In the genomic region with DNA sequence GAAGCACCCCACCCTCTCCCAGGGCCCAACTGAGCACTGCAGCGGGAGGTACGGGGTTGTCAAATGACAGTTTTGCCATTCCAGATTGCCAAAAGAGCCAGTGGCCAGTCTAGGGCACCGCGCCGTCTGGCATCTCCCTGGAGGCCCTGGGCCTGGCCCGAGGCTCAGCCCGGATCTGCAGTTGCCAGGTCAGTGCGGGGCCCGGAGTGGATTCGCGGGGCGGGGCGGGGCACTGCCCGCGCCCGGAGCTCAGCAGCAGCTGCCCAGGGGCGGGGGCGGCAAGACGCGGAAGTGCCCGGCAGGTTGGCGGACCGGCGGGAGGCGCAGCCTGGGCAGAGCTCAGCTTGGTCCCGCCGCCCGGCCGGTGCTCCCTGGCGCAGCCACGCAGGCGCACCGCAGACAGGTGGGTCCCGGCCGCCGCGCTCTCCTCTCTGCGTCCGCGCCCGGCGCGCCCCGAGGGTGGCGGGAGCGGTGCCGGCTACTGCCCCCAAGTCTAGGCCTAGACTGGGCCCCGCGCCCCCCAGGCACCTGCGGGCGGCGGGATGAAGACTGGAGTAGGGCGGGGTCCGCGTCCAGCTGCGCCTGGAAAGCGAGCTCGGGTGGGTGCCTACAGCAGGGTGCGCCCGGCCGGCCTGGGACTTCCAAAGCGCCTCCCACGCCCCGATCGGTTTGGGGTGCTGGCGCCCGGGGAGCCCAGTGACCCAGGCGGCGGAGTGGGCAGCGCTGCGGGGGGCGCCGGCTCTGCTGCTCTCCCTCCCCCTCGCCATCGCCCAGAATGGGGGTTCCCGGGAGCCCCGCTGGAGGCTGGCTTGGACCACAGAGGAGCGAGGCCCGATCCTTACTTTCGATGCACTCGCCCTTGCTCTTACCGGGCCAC, we compare ENCODE assay signal across 8 cellular contexts. TPM values are rescaled to one million over a fixed set of nuclear protein-coding genes. Genes with fewer than 3 reads are reported as not detected.
DNase-seq lines count a peak whose midpoint lies in the region; ATAC-seq and TF ChIP-seq lines count a peak whose summit lies in the region.

A gene with protein sequence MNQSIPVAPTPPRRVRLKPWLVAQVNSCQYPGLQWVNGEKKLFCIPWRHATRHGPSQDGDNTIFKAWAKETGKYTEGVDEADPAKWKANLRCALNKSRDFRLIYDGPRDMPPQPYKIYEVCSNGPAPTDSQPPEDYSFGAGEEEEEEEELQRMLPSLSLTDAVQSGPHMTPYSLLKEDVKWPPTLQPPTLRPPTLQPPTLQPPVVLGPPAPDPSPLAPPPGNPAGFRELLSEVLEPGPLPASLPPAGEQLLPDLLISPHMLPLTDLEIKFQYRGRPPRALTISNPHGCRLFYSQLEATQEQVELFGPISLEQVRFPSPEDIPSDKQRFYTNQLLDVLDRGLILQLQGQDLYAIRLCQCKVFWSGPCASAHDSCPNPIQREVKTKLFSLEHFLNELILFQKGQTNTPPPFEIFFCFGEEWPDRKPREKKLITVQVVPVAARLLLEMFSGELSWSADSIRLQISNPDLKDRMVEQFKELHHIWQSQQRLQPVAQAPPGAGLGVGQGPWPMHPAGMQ (plus strand): TSS at position 281 of the 877 bp plus-strand sequence. CDS start 4,155 bp downstream, outside the sequence.

- peak within 1 kb of the TSS; percentile 79 to 94 (median 87) for H3K4me3 Mint-ChIP-seq in T-cell
- H3K4me3 Mint-ChIP-seq in naive thymus-derived CD4-positive, alpha-beta T cell, result peak within 1 kb of the TSS; percentile 78 to 91 (median 87)

- POLR2A ChIA-PET in T-cell (lab: Charles Lee), result no interaction called here
- POLR2A ChIA-PET in naive thymus-derived CD4-positive, alpha-beta T cell (lab: Charles Lee), result interaction anchor here (0.6 kb wide), 1 partner anchor 1214 kb away, joined by 3 read pairs; no protein-coding TSS in a partner anchor

- H3K4me1 ChIP-seq in esophagus muscularis mucosa, result peaks cover 11 to 23% (median 20%) of the 10 kb centered on the region in 4 donors
- peaks cover 6 to 10% of the 10 kb centered on the region in 2 donors for H3K4me1 ChIP-seq in naive thymus-derived CD4-positive, alpha-beta T cell (ENCODE audit: control insufficient read depth in 2 of 2, insufficient read depth in 2 of 2, low read length in 2 of 2)

- TF ChIP-seq POLR2A in esophagus muscularis mucosa (IDR thresholded peaks at IDR 0.05; ENCODE audit: low read depth), result no peak

- H3K27me3 Mint-ChIP-seq in T-cell, result peaks cover 12% of the 10 kb centered on the region in 2 donors
- H3K27me3 Mint-ChIP-seq in naive thymus-derived CD4-positive, alpha-beta T cell, result peaks cover 13 to 37% (median 18%) of the 10 kb centered on the region in 5 donors

- ATAC-seq in HG02678 (IDR thresholded peaks at IDR 0.05; ENCODE audit: unreplicated experiment) (peak; percentile 13), T-cell (replicated peaks in 1 of 4) (peak in 3 of 4 experiments; percentile 22 to 36 (median 33)), GM18519 (IDR thresholded peaks at IDR 0.05; ENCODE audit: low FRiP score, unreplicated experiment) (no peak), HG03342 (IDR thresholded peaks at IDR 0.05; ENCODE audit: unreplicated experiment) (no peak)
- peak; percentile 40 for ATAC-seq in naive thymus-derived CD4-positive, alpha-beta T cell

- H3K4me1 Mint-ChIP-seq in T-cell, result peaks cover 39 to 52% (median 43%) of the 10 kb centered on the region in 3 donors
- H3K4me1 Mint-ChIP-seq in naive thymus-derived CD4-positive, alpha-beta T cell, result peaks cover 23 to 48% (median 27%) of the 10 kb centered on the region in 7 donors

- H3K4me3 ChIP-seq in esophagus muscularis mucosa, result peak within 1 kb of the TSS; percentile 57 to 68 (median 60)
- H3K4me3 ChIP-seq in naive thymus-derived CD4-positive, alpha-beta T cell (ENCODE audit: low read length), result peak within 1 kb of the TSS; percentile 57

- H3K36me3 ChIP-seq in esophagus muscularis mucosa, result no peaks in the 10 kb centered on the region
- H3K36me3 ChIP-seq in naive thymus-derived CD4-positive, alpha-beta T cell (ENCODE audit: control insufficient read depth in 2 of 3, insufficient read depth in 3 of 3, low read length in 3 of 3), result no peaks in the 10 kb centered on the region

- no peak for TF ChIP-seq EP300 in esophagus muscularis mucosa (IDR thresholded peaks at IDR 0.05)

- H3K9me3 ChIP-seq in esophagus muscularis mucosa, result no peaks in the 10 kb centered on the region
- no peaks in the 10 kb centered on the region for H3K9me3 ChIP-seq in naive thymus-derived CD4-positive, alpha-beta T cell (ENCODE audit: control insufficient read depth in 2 of 3, low read length in 3 of 3)

- H3K27ac Mint-ChIP-seq in T-cell, result peak within 1 kb of the TSS; percentile 49 to 89
- H3K27ac Mint-ChIP-seq in naive thymus-derived CD4-positive, alpha-beta T cell, result peak within 1 kb of the TSS in 2 of 9 donors; percentile 65 to 79

- H3K36me3 Mint-ChIP-seq in T-cell, result no peaks in the 10 kb centered on the region
- H3K36me3 Mint-ChIP-seq in naive thymus-derived CD4-positive, alpha-beta T cell, result peaks cover 0 to 5% (median 0%) of the 10 kb centered on the region in 5 donors

- intact Hi-C loops in esophagus muscularis mucosa (cut with DNase I), result no loop called here
- intact Hi-C loops in naive thymus-derived CD4-positive, alpha-beta T cell (cut with micrococcal nuclease), result loop anchor here in 1 of 2 donors (2.0 kb wide), 1 partner anchor 117 kb away; a partner anchor contains a TSS

- H3K9me3 Mint-ChIP-seq in T-cell, result no peaks in the 10 kb centered on the region
- peaks cover 0 to 1% (median 0%) of the 10 kb centered on the region in 11 donors for H3K9me3 Mint-ChIP-seq in naive thymus-derived CD4-positive, alpha-beta T cell

- DNase-seq in DMS 273 (lab: John Stamatoyannopoulos, UW; ENCODE audit: unreplicated experiment), result peak; percentile 69
- DNase-seq in DMS 273 treated with DMSO at 0.1 percent for 48 hours (lab: John Stamatoyannopoulos, UW), result no peak
- DNase-seq in T-cell, result peak in 1 of 34 experiments; percentile 35
- DNase-seq in esophagus muscularis mucosa (ENCODE audit: extremely low spot score), result no peak
- peak in 1 of 9 donors; percentile 62 for DNase-seq in naive thymus-derived CD4-positive, alpha-beta T cell

- CTCF ChIA-PET in T-cell (lab: Charles Lee), result no interaction called here
- CTCF ChIA-PET in naive thymus-derived CD4-positive, alpha-beta T cell (lab: Charles Lee), result no interaction called here

- TF ChIP-seq CTCF in esophagus muscularis mucosa (IDR thresholded peaks at IDR 0.05), result no peak

- H3K27me3 ChIP-seq in esophagus muscularis mucosa, result peaks cover 0 to 88% (median 13%) of the 10 kb centered on the region in 4 donors
- peaks cover 0 to 4% of the 10 kb centered on the region in 2 donors for H3K27me3 ChIP-seq in naive thymus-derived CD4-positive, alpha-beta T cell (ENCODE audit: control insufficient read depth in 2 of 2, insufficient read depth in 2 of 2, low read length in 2 of 2)

- 8% methylated on average over 7 of the region's 82 CpGs for WGBS in esophagus muscularis mucosa

- peak within 1 kb of the TSS; percentile 32 to 57 (median 46) for H3K27ac ChIP-seq in esophagus muscularis mucosa (replicated peaks in 1 of 4)
- H3K27ac ChIP-seq in naive thymus-derived CD4-positive, alpha-beta T cell (ENCODE audit: low read depth, low read length), result no peak within 1 kb of the TSS

RNA-seq across cellular contexts. Expression of the gene that starts here (rescaled TPM):
- total RNA-seq in T-cell, result 10 to 100 TPM in 1 of 5 donors, 1 to 10 TPM in 4; 2.2 to 12.7 (median 6.6) TPM
- 10 to 100 TPM in 1 of 4 donors, 1 to 10 TPM in 3; 7.6 to 14.5 (median 8.6) TPM for total RNA-seq in esophagus muscularis mucosa
- total RNA-seq in naive thymus-derived CD4-positive, alpha-beta T cell, result 10 to 100 TPM in 1 of 5 experiments, 1 to 10 TPM in 4; 1.7 to 33.2 (median 4.6) TPM
- polyA plus RNA-seq in naive thymus-derived CD4-positive, alpha-beta T cell, result under 1 TPM; 0.38 to 0.95 TPM

Comparison
In these comparisons a context has a peak if more than half of its experiments do, and no peak if none do; other contexts are left out.
1. ATAC-seq: peak in HG02678 (single experiment), T-cell (3 of 4) and naive thymus-derived CD4-positive, alpha-beta T cell (single experiment); none in GM18519 (single experiment) and HG03342 (single experiment).